Comparison of ENCODE assay signal across 22 cellular contexts in genomic region chr5:79023947-79024346, GRCh38. TPM values are rescaled to one million over a fixed set of nuclear protein-coding genes. Genes with fewer than 3 reads are reported as not detected.
"Had no signal": no experiment of that assay in that cellular context is flagged by ENCODE, and none has a peak within 500 bp of the region (broad histone marks: within the 10 kb centered on the region; RNA-seq: fewer than 3 reads in every experiment).

No MANE protein-coding gene starts in this region.

- H3K4me3 ChIP-seq: gastrocnemius medialis, left ventricle myocardium inferior, lung, pancreas, spleen, tibial artery, upper lobe of left lung, uterus had no signal

- FAIRE-seq: pancreas had no signal

- DNase-seq: cortex of kidney; dorsolateral prefrontal cortex; effector CD8-positive, alpha-beta T cell; gastrocnemius medialis; immature natural killer cell; left ventricle myocardium inferior; mesenchymal stem cell; midbrain; naive B cell; occipital lobe; pancreas; right cardiac atrium; spleen; stimulated activated CD4-positive, alpha-beta T cell treated with anti-CD3 and anti-CD28 coated beads, Interleukin-15, amount 100 ng/mL, for 24 hours; stimulated activated CD4-positive, alpha-beta T cell treated with anti-CD3 and anti-CD28 coated beads, Interleukin-1b, Interleukin-23, amount 100 ng/mL, for 48 hours; stimulated activated CD4-positive, alpha-beta T cell treated with anti-CD3 and anti-CD28 coated beads, Interleukin-4, amount 100 ng/mL, for 24 hours; tibial artery; upper lobe of left lung; uterus had no signal

- H3K27ac ChIP-seq: dorsolateral prefrontal cortex, gastrocnemius medialis, left ventricle myocardium inferior, pancreas, spleen, tibial artery, upper lobe of left lung, uterus had no signal

- H3K27me3 ChIP-seq: dorsolateral prefrontal cortex, gastrocnemius medialis, pancreas, upper lobe of left lung, uterus had no signal

- ATAC-seq: gastrocnemius medialis; pancreas; right cardiac atrium; stimulated activated memory B cell treated with anti-CD40 and anti-IgM and Interleukin-4, amounts not matched to agents 10 μg/mL and 1 μg/mL and 100 μg/mL, for 72 hours had no signal

- H3K36me3 ChIP-seq: gastrocnemius medialis, left ventricle myocardium inferior, pancreas, spleen, tibial artery, upper lobe of left lung, uterus had no signal

- H3K4me1 ChIP-seq: pancreas, uterus had no signal

- H3K9me3 ChIP-seq: gastrocnemius medialis, left ventricle myocardium inferior, pancreas, spleen, tibial artery, upper lobe of left lung, uterus had no signal

RNA-seq across cellular contexts. Expression of gene BHMT2, which starts 45.6 kb away (rescaled TPM):
- polyA plus RNA-seq: immature natural killer cell, keratinocyte had no signal
